In genomic region chr3:133589503-133589902, GRCh38 we compare ENCODE assay signal across 2 cellular contexts.
TF ChIP-seq lines count a peak whose summit lies in the region.

No MANE protein-coding gene starts in this region.

TF ChIP-seq in GM23338, 12 proteins besides CTCF, POLR2A, EP300 and RAD21:
- TF ChIP-seq JUNB (IDR thresholded peaks at IDR 0.05; ENCODE audit: unreplicated experiment) (no peak), EZH2 (IDR thresholded peaks at IDR 0.05; ENCODE audit: low read depth, unreplicated experiment) (no peak), CREB1 (CRISPR knock-in tag; IDR thresholded peaks at IDR 0.05; ENCODE audit: low read depth) (no peak), EZH2phosphoT487 (IDR thresholded peaks at IDR 0.05; ENCODE audit: unreplicated experiment) (no peak), NANOG (IDR thresholded peaks at IDR 0.05; ENCODE audit: borderline replicate concordance) (no peak)

TF ChIP-seq in K562, 482 proteins besides CTCF, POLR2A, EP300 and RAD21:
- TF ChIP-seq NR1H2 (CRISPR knock-in tag; IDR thresholded peaks at IDR 0.05) (no peak), SUPT5H (IDR thresholded peaks at IDR 0.05) (0 out of 2 replicates have a peak, but pooled peaks have one; percentile 5)
TF ChIP-seq in K562: peak in this region for 1.
